8 cellular contexts compared by ENCODE assay signal in the genomic region with DNA sequence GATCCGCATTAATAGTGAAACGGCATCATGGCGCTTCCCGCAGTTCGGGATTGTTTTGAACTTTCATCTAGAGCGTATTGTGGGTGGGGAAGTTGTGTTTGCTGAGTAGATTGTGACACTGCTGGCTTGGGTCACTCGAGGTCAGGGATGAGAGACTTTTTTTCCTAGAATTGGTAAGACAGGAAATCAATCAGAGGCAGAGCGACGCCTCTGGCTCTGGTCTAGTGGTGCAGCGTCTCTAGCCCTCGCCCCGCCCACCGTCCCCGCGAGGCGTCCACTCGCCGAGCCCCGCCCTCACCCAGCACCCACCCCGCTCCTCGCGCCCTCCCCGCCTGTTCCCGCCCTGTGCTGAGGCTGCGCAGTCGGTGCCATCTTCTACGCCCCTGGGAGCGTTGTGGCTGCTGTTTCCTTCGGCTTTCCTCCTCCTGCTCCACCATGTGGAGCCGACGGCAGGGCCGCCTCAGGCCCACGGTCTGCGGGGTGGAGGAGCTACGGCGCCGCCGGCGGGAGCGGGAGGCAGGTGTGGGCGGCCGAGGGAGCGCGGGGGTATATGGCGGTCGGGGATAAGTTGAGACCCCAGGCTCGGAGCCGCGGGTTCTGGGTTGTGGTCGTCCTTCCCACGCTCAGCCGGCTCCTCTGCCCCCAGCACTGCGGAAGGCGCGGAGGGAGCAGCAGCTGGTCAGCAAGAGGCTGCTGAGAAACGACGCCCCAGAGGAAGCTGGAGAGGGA. TPM values are rescaled to one million over a fixed set of nuclear protein-coding genes. Genes with fewer than 3 reads are reported as not detected.
DNase-seq lines count a peak whose midpoint lies in the region; ATAC-seq and TF ChIP-seq lines count a peak whose summit lies in the region.

TSS of gene TMCO6 (plus strand) at position 359 of the 729 bp plus-strand sequence. CDS start at position 436, 77 bp downstream.

- no peak for TF ChIP-seq POLR2A in lower leg skin (IDR thresholded peaks at IDR 0.05)

- peak in 1 of 3 donors; percentile 45 for TF ChIP-seq CTCF in lower leg skin (IDR thresholded peaks at IDR 0.05)

- WGBS in lower leg skin, 2 donors: 0 to 1% methylated on average over 52 to 54 of the region's 57 CpGs

- peak within 1 kb of the TSS; percentile 78 for H3K4me3 ChIP-seq in lower leg skin (ENCODE audit: low read depth, poor library complexity, severe bottlenecking)

- DNase-seq in CD1c-positive myeloid dendritic cell (ENCODE audit: extremely low spot score) (peak; percentile 99), NCI-H774 (lab: John Stamatoyannopoulos, UW) (peak; percentile 93), dermis microvascular lymphatic vessel endothelial cell (ENCODE audit: low read depth in 2 of 2) (peak; percentile 91 to 96), lower leg skin (ENCODE audit: low spot score in 2 of 2) (peak; percentile 97 to 100)
- peak; percentile 99 for DNase-seq in activated CD4-positive, alpha-beta T cell treated with anti-CD3 and anti-CD28 coated beads, Interleukin-2, amount 50 U/mL, for 48 hours
- DNase-seq in stimulated activated CD4-positive, alpha-beta T cell treated with anti-CD3 and anti-CD28 coated beads, Interleukin-4, amount 100 ng/mL, for 48 hours (ENCODE audit: low read depth in 2 of 2): peak; percentile 98 to 99

- intact Hi-C loops in lower leg skin (cut with DNase I; ENCODE audit: low total_unique reads): loop anchor here (10.0 kb wide), 2 partner anchors 74 to 274 kb away; partner anchors contain the start of genes APBB3, SLC35A4 and SLC4A9

- ATAC-seq in GM19395 (IDR thresholded peaks at IDR 0.05; ENCODE audit: unreplicated experiment) (peak; percentile 83), HG03565 (IDR thresholded peaks at IDR 0.05; ENCODE audit: unreplicated experiment) (peak; percentile 62)

RNA-seq across cellular contexts. Expression of gene TMCO6, which starts in this region (rescaled TPM):
- total RNA-seq in dermis microvascular lymphatic vessel endothelial cell: 8.5 and 12.4 TPM in 2 replicates
- 10 to 100 TPM; 60.3 to 99.8 (median 67.3) TPM for total RNA-seq in lower leg skin

Comparison
In these comparisons a context has a peak if more than half of its experiments do, and no peak if none do; other contexts are left out.
1. Peak in every context shown above with its lines: DNase-seq, ATAC-seq and H3K4me3 ChIP-seq.